19 cellular contexts compared by ENCODE assay signal in genomic region chr10:55287346-55287745, GRCh38.
DNase-seq lines count a peak whose midpoint lies in the region; ATAC-seq and TF ChIP-seq lines count a peak whose summit lies in the region.
"Had no signal": no experiment of that assay in that cellular context is flagged by ENCODE, and none has a peak within 500 bp of the region (broad histone marks: within the 10 kb centered on the region; RNA-seq: fewer than 3 reads in every experiment).

No MANE protein-coding gene starts in this region.

- ATAC-seq in SK-N-SH treated with all-trans-retinoic acid at 6 μM for 48 hours, result peak; percentile 91
- ATAC-seq: HCT116, natural killer cell had no signal

- DNase-seq in NCI-H1092 treated with DMSO at 0.1 percent for 48 hours (lab: John Stamatoyannopoulos, UW) (peak; percentile 14), NCI-H1092 (lab: John Stamatoyannopoulos, UW) (no peak), DMS53 treated with DMSO at 0.1 percent for 48 hours (lab: John Stamatoyannopoulos, UW; ENCODE audit: unreplicated experiment) (peak; percentile 44), kidney tubule cell (ENCODE audit: low spot score) (peak; percentile 1), HPDE6-E6E7 (ENCODE audit: extremely low spot score) (no peak), epidermal melanocyte (ENCODE audit: insufficient read length, low spot score) (no peak)
- DNase-seq in stimulated activated CD4-positive, alpha-beta T cell treated with anti-CD3 and anti-CD28 coated beads, Interleukin-15, amount 100 ng/mL, for 24 hours, result no peak
- DNase-seq: 8988T; activated CD4-positive, alpha-beta T cell treated with anti-CD3 and anti-CD28 coated beads for 4 hours; activated CD8-positive, alpha-beta memory T cell treated with anti-CD3 and anti-CD28 coated beads, Interleukin-2, amount 50 U/mL, for 4 hours; activated naive CD4-positive, alpha-beta T cell; CD4-positive, CD25-positive, alpha-beta regulatory T cell; EL; glutamatergic neuron; natural killer cell; NCI-H1436 treated with DMSO at 0.1 percent for 48 hours; stimulated activated naive CD4-positive, alpha-beta T cell had no signal

TF ChIP-seq in SK-N-SH treated with all-trans-retinoic acid at 6 μM for 48 hours, 23 proteins besides CTCF, POLR2A, EP300 and RAD21:
- TF ChIP-seq CSDC2 (CRISPR knock-in tag; IDR thresholded peaks at IDR 0.05) (no peak), ZNF8 (CRISPR knock-in tag; IDR thresholded peaks at IDR 0.05) (no peak), ZNF565 (CRISPR knock-in tag; conservative IDR thresholded peaks at IDR 0.05; ENCODE audit: low read depth) (no peak), CSRNP3 (CRISPR knock-in tag; IDR thresholded peaks at IDR 0.05) (no peak), TOX (CRISPR knock-in tag; IDR thresholded peaks at IDR 0.05; ENCODE audit: borderline replicate concordance) (no peak)

Comparison
In these comparisons a context has a peak if more than half of its experiments do, and no peak if none do; other contexts are left out.
1. DNase-seq: peak in NCI-H1092 treated with DMSO at 0.1 percent for 48 hours (single experiment), DMS53 treated with DMSO at 0.1 percent for 48 hours (single experiment) and kidney tubule cell (single experiment); none in NCI-H1092 (single experiment), stimulated activated CD4-positive, alpha-beta T cell treated with anti-CD3 and anti-CD28 coated beads, Interleukin-15, amount 100 ng/mL, for 24 hours (single experiment), HPDE6-E6E7 (single experiment) and epidermal melanocyte (single experiment).